Comparison of ENCODE assay signal across 1 cellular context in the genomic region with DNA sequence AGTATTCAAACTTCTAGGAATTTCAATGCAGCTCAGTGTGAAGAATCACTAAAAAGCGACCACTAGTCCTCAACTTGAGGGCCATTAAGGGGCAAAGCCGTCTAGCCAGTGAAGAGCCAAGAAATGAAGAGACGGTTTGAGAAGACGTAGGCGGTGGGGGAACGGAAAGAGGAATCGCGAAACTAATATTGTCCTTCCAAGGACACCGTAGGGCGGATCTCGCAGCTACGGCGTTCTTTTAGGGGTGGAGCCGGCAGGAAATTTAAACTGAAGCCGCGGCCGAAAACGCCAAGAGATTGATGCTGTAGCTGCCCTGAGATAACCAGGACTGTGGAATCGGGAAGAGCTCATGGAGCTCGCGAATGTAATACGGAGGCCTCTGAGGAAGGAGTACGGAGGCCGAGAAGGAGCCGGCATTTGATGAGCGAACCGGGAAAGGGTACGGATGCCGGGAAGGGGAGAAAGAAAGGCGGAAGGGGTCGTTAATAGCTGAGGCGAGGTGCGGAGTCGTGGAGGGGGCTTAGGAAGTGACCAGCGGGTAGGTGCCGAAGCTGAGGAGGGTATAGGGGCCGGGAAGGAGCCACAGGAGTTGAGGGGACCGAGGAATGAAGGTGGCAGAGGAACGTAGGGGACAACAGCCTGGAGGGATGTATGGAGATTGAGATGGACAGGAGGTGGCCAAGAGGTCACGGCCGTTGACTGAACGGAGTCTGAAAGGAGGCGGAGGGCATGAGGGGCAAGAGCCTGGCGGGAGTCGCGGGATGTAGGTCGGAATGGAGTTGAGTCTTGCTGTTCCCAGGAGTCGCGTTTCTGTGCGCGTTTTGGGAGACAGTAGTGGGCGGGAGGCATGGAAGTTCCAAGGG.
TF ChIP-seq lines count a peak whose summit lies in the region.

A gene with protein sequence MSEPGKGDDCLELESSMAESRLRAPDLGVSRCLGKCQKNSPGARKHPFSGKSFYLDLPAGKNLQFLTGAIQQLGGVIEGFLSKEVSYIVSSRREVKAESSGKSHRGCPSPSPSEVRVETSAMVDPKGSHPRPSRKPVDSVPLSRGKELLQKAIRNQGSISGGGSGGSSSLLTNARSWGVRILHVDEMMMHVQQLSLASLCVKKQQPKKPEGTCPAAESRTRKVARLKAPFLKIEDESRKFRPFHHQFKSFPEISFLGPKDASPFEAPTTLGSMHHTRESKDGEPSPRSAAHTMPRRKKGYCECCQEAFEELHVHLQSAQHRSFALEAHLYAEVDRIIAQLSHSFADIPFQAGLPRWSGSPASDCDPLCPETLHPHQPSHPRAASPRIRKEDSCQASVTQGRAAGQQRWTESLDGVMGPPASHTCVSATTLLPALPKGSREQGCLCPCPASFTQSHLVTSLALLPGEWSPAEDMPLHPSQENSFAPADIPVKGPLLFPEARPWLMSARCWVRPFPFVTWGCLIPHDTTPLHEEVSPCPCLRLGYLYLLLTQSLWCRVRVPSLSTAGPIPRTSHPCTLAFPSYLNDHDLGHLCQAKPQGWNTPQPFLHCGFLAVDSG (plus strand): TSS at position 265 of the 863 bp plus-strand sequence. CDS start 156 bp downstream, at position 421.

TF ChIP-seq in K562, 482 proteins besides CTCF, POLR2A, EP300 and RAD21 (continued from another document and continues in another):
- TF ChIP-seq ZNF174 (CRISPR knock-in tag; IDR thresholded peaks at IDR 0.05) (no peak), TOE1 (IDR thresholded peaks at IDR 0.05; ENCODE audit: borderline replicate concordance) (peak; percentile 91; the same call in 1 of the 2 replicates), TOE1 (CRISPR knock-in tag; IDR thresholded peaks at IDR 0.05; ENCODE audit: borderline replicate concordance, low read depth) (0 out of 2 replicates have a peak, but pooled peaks have one; percentile 24), TAF1 (IDR thresholded peaks at IDR 0.05; ENCODE audit: control insufficient read depth, extremely low read depth, insufficient read depth, low read length, severe bottlenecking) (peak; percentile 70), MAZ (CRISPR knock-in tag; conservative IDR thresholded peaks at IDR 0.05 in 1 of 2, IDR thresholded peaks at IDR 0.05 in 1 of 2) (peak in 1 of 2 experiments; percentile 80; a peak in 2 of 4 replicates), KLF13 (tag; IDR thresholded peaks at IDR 0.05; ENCODE audit: borderline replicate concordance, low read depth) (no peak), ZNF561 (CRISPR knock-in tag; conservative IDR thresholded peaks at IDR 0.05) (no peak), RFX1 (IDR thresholded peaks at IDR 0.05) (no peak), PURB (CRISPR knock-in tag; IDR thresholded peaks at IDR 0.05; ENCODE audit: low read depth) (no peak), SP2 (IDR thresholded peaks at IDR 0.05; ENCODE audit: extremely low read depth, low read depth, low read length, poor library complexity, severe bottlenecking) (no peak), POLR2H (tag; IDR thresholded peaks at IDR 0.05; ENCODE audit: low read depth) (peak; percentile 82), SIN3A (IDR thresholded peaks at IDR 0.05; ENCODE audit: borderline replicate concordance in 2 of 2, control insufficient read depth in 1 of 2, low read depth in 2 of 2, low read length in 2 of 2) (peak; percentile 70 to 89; a peak in 2 of 4 replicates), BMI1 (IDR thresholded peaks at IDR 0.05; ENCODE audit: low read length) (no peak), CXXC5 (CRISPR knock-in tag; IDR thresholded peaks at IDR 0.05) (peak; percentile 100), CCNT2 (IDR thresholded peaks at IDR 0.05; ENCODE audit: borderline replicate concordance, extremely low read depth, insufficient read length, low read depth, low read length) (no peak), MEIS2 (IDR thresholded peaks at IDR 0.05; ENCODE audit: partially characterized antibody) (no peak), EWSR1 (IDR thresholded peaks at IDR 0.05; ENCODE audit: borderline replicate concordance, low read depth, partially characterized antibody) (no peak), IRF2 (CRISPR knock-in tag; IDR thresholded peaks at IDR 0.05) (no peak), RBM14 (IDR thresholded peaks at IDR 0.05; ENCODE audit: borderline replicate concordance, insufficient read depth, low read depth, low read length) (no peak), NFE2L1 (tag; IDR thresholded peaks at IDR 0.05; ENCODE audit: borderline replicate concordance, low read depth) (no peak), HDAC6 (IDR thresholded peaks at IDR 0.05; ENCODE audit: low read depth, low read length) (no peak), SAFB2 (IDR thresholded peaks at IDR 0.05; ENCODE audit: borderline replicate concordance, low read depth, low read length, severe bottlenecking) (no peak), CEBPB (tag; IDR thresholded peaks at IDR 0.05) (no peak), L3MBTL2 (IDR thresholded peaks at IDR 0.05) (peak; percentile 47; the same call in 1 of the 2 replicates), ZBTB7A (IDR thresholded peaks at IDR 0.05; ENCODE audit: borderline replicate concordance, control insufficient read depth, low read depth, low read length) (peak; percentile 62; the same call in 1 of the 2 replicates), ZNF778 (CRISPR knock-in tag; IDR thresholded peaks at IDR 0.05) (no peak), SNRNP70 (optimal IDR thresholded peaks at IDR 0.05; ENCODE audit: low read depth, low read length) (no peak), TBP (optimal IDR thresholded peaks at IDR 0.05; ENCODE audit: low read depth, low read length) (peak; percentile 80), POLR3A (IDR thresholded peaks at IDR 0.05; ENCODE audit: borderline replicate concordance, extremely low read depth, insufficient read depth, insufficient read length) (no peak), RB1 (IDR thresholded peaks at IDR 0.05; ENCODE audit: low read depth) (0 out of 2 replicates have a peak, but pooled peaks have one; percentile 51), ZNF507 (tag; conservative IDR thresholded peaks at IDR 0.05) (no peak), RBM22 (IDR thresholded peaks at IDR 0.05; ENCODE audit: low read depth, low read length, poor library complexity, severe bottlenecking) (no peak), TARDBP (IDR thresholded peaks at IDR 0.05) (no peak; the same call in 1 of the 2 replicates), SMARCA5 (IDR thresholded peaks at IDR 0.05) (peak; percentile 64; the same call in 1 of the 2 replicates), NUFIP1 (IDR thresholded peaks at IDR 0.05; ENCODE audit: partially characterized antibody) (no peak), RFX5 (IDR thresholded peaks at IDR 0.05; ENCODE audit: low read depth, low read length) (no peak), LARP7 (IDR thresholded peaks at IDR 0.05) (peak; percentile 71; the same call in 1 of the 2 replicates), COPS2 (conservative IDR thresholded peaks at IDR 0.05) (no peak), EHMT2 (IDR thresholded peaks at IDR 0.05) (peak; percentile 54), MTA2 (IDR thresholded peaks at IDR 0.05; ENCODE audit: low read depth) (no peak; the same call in 1 of the 2 replicates), CREB1 (IDR thresholded peaks at IDR 0.05) (no peak; the same call in none of the 2 replicates), CREB1 (CRISPR knock-in tag; IDR thresholded peaks at IDR 0.05) (peak; percentile 38; the same call in 1 of the 2 replicates), ZNF274 (IDR thresholded peaks at IDR 0.05; ENCODE audit: borderline replicate concordance, low read depth, low read length) (no peak)
- TF ChIP-seq, protein P1, sequence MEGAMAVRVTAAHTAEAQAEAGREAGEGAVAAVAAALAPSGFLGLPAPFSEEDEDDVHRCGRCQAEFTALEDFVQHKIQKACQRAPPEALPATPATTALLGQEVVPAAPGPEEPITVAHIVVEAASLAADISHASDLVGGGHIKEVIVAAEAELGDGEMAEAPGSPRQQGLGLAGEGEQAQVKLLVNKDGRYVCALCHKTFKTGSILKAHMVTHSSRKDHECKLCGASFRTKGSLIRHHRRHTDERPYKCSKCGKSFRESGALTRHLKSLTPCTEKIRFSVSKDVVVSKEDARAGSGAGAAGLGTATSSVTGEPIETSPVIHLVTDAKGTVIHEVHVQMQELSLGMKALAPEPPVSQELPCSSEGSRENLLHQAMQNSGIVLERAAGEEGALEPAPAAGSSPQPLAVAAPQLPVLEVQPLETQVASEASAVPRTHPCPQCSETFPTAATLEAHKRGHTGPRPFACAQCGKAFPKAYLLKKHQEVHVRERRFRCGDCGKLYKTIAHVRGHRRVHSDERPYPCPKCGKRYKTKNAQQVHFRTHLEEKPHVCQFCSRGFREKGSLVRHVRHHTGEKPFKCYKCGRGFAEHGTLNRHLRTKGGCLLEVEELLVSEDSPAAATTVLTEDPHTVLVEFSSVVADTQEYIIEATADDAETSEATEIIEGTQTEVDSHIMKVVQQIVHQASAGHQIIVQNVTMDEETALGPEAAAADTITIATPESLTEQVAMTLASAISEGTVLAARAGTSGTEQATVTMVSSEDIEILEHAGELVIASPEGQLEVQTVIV (CRISPR knock-in tag; IDR thresholded peaks at IDR 0.05; ENCODE audit: borderline replicate concordance), result no peak
- TF ChIP-seq, protein P2, sequence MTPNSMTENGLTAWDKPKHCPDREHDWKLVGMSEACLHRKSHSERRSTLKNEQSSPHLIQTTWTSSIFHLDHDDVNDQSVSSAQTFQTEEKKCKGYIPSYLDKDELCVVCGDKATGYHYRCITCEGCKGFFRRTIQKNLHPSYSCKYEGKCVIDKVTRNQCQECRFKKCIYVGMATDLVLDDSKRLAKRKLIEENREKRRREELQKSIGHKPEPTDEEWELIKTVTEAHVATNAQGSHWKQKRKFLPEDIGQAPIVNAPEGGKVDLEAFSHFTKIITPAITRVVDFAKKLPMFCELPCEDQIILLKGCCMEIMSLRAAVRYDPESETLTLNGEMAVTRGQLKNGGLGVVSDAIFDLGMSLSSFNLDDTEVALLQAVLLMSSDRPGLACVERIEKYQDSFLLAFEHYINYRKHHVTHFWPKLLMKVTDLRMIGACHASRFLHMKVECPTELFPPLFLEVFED (CRISPR knock-in tag; conservative IDR thresholded peaks at IDR 0.05), result peak; percentile 65; the same call in 1 of the 2 replicates
- TF ChIP-seq, protein P3, sequence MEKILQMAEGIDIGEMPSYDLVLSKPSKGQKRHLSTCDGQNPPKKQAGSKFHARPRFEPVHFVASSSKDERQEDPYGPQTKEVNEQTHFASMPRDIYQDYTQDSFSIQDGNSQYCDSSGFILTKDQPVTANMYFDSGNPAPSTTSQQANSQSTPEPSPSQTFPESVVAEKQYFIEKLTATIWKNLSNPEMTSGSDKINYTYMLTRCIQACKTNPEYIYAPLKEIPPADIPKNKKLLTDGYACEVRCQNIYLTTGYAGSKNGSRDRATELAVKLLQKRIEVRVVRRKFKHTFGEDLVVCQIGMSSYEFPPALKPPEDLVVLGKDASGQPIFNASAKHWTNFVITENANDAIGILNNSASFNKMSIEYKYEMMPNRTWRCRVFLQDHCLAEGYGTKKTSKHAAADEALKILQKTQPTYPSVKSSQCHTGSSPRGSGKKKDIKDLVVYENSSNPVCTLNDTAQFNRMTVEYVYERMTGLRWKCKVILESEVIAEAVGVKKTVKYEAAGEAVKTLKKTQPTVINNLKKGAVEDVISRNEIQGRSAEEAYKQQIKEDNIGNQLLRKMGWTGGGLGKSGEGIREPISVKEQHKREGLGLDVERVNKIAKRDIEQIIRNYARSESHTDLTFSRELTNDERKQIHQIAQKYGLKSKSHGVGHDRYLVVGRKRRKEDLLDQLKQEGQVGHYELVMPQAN (IDR thresholded peaks at IDR 0.05; ENCODE audit: borderline replicate concordance), result peak; percentile 94; the same call in 1 of the 2 replicates
- TF ChIP-seq, protein P4, sequence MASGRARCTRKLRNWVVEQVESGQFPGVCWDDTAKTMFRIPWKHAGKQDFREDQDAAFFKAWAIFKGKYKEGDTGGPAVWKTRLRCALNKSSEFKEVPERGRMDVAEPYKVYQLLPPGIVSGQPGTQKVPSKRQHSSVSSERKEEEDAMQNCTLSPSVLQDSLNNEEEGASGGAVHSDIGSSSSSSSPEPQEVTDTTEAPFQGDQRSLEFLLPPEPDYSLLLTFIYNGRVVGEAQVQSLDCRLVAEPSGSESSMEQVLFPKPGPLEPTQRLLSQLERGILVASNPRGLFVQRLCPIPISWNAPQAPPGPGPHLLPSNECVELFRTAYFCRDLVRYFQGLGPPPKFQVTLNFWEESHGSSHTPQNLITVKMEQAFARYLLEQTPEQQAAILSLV (tag; IDR thresholded peaks at IDR 0.05), result no peak
- TF ChIP-seq, protein P5, sequence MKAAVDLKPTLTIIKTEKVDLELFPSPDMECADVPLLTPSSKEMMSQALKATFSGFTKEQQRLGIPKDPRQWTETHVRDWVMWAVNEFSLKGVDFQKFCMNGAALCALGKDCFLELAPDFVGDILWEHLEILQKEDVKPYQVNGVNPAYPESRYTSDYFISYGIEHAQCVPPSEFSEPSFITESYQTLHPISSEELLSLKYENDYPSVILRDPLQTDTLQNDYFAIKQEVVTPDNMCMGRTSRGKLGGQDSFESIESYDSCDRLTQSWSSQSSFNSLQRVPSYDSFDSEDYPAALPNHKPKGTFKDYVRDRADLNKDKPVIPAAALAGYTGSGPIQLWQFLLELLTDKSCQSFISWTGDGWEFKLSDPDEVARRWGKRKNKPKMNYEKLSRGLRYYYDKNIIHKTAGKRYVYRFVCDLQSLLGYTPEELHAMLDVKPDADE (conservative IDR thresholded peaks at IDR 0.05; ENCODE audit: control insufficient read depth, low read depth, low read length), result peak; percentile 61; the same call in 1 of the 2 replicates
- TF ChIP-seq, protein P6, sequence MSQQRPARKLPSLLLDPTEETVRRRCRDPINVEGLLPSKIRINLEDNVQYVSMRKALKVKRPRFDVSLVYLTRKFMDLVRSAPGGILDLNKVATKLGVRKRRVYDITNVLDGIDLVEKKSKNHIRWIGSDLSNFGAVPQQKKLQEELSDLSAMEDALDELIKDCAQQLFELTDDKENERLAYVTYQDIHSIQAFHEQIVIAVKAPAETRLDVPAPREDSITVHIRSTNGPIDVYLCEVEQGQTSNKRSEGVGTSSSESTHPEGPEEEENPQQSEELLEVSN (IDR thresholded peaks at IDR 0.05; ENCODE audit: borderline replicate concordance in 1 of 2, extremely low read depth in 1 of 2, insufficient read depth in 1 of 2, insufficient read length in 1 of 2, low read depth in 1 of 2, low read length in 1 of 2, poor library complexity in 1 of 2, severe bottlenecking in 1 of 2), result peak; percentile 11 to 12
- TF ChIP-seq, protein P7, sequence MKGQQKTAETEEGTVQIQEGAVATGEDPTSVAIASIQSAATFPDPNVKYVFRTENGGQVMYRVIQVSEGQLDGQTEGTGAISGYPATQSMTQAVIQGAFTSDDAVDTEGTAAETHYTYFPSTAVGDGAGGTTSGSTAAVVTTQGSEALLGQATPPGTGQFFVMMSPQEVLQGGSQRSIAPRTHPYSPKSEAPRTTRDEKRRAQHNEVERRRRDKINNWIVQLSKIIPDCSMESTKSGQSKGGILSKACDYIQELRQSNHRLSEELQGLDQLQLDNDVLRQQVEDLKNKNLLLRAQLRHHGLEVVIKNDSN (CRISPR knock-in tag; IDR thresholded peaks at IDR 0.05), result peak; percentile 27; the same call in 1 of the 2 replicates
- TF ChIP-seq, protein P8, sequence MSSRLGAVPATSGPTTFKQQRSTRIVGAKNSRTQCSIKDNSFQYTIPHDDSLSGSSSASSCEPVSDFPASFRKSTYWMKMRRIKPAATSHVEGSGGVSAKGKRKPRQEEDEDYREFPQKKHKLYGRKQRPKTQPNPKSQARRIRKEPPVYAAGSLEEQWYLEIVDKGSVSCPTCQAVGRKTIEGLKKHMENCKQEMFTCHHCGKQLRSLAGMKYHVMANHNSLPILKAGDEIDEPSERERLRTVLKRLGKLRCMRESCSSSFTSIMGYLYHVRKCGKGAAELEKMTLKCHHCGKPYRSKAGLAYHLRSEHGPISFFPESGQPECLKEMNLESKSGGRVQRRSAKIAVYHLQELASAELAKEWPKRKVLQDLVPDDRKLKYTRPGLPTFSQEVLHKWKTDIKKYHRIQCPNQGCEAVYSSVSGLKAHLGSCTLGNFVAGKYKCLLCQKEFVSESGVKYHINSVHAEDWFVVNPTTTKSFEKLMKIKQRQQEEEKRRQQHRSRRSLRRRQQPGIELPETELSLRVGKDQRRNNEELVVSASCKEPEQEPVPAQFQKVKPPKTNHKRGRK (tag; IDR thresholded peaks at IDR 0.05), result no peak
